Comparison of ENCODE assay signal across 40 cellular contexts in genomic region chr16:13342675-13343074, GRCh38.
"Had no signal": no experiment of that assay in that cellular context is flagged by ENCODE, and none has a peak within 500 bp of the region (broad histone marks: within the 10 kb centered on the region; RNA-seq: fewer than 3 reads in every experiment).

No MANE protein-coding gene starts in this region.

- H3K27me3 ChIP-seq: adrenal gland, ascending aorta, body of pancreas, brain microvascular endothelial cell, breast epithelium, cardiac muscle cell had no signal

- H3K27ac Mint-ChIP-seq: activated naive CD4-positive, alpha-beta T cell treated with anti-CD3 and anti-CD28 coated beads for 36 hours; activated naive CD4-positive, alpha-beta T cell treated with anti-CD3 and anti-CD28 coated beads, Interleukin-2, amount 10 ng/mL, durations not matched to agents 7 days and 5 days; activated naive CD4-positive, alpha-beta T cell treated with anti-CD3 and anti-CD28 coated beads, Interleukin-2, amount 50 U/mL, for 24 hours; activated naive CD4-positive, alpha-beta T cell treated with anti-CD3 and anti-CD28 coated beads, Interleukin-2, amount 50 U/mL, for 72 hours; activated naive CD8-positive, alpha-beta T cell; activated naive CD8-positive, alpha-beta T cell treated with anti-CD3 and anti-CD28 coated beads for 36 hours; activated naive CD8-positive, alpha-beta T cell treated with anti-CD3 and anti-CD28 coated beads, Interleukin-2, amount 10 ng/mL, durations not matched to agents 7 days and 5 days; activated naive CD8-positive, alpha-beta T cell treated with anti-CD3 and anti-CD28 coated beads, Interleukin-2, amount 50 U/mL, for 24 hours; activated T-cell treated with anti-CD3 and anti-CD28 coated beads, Interleukin-2, amount 50 U/mL, for 24 hours; activated T-cell treated with anti-CD3 and anti-CD28 coated beads, Interleukin-2, amount 50 U/mL, for 72 hours; activated T-helper 1 cell treated with anti-CD3 and anti-CD28 coated beads, Interleukin-12 subunit alpha, Interleukin-12 subunit beta, Interleukin-2, Interleukin-4 antibody, amounts not matched to agents 30 ng/mL and 10 ng/mL and 1 ng/mL, durations not matched to agents 14 hours and 24 hours and 36 hours; activated T-helper 17 cell treated with anti-CD3 and anti-CD28 coated beads, Interleukin-2, amount 50 U/mL, for 72 hours; activated T-helper 2 cell treated with anti-CD3 and anti-CD28 coated beads, Interferon-gamma antibody, Interleukin-2, Interleukin-4, amounts not matched to agents 10 μg/mL and 5 μg/mL and 100 μg/mL, durations not matched to agents 14 hours and 24 hours and 36 hours; brain had no signal

- H3K36me3 Mint-ChIP-seq: activated naive CD4-positive, alpha-beta T cell treated with anti-CD3 and anti-CD28 coated beads, Interleukin-2, amount 10 ng/mL, durations not matched to agents 7 days and 5 days; activated naive CD4-positive, alpha-beta T cell treated with anti-CD3 and anti-CD28 coated beads, Interleukin-2, amount 50 U/mL, for 24 hours; activated naive CD4-positive, alpha-beta T cell treated with anti-CD3 and anti-CD28 coated beads, Interleukin-2, amount 50 U/mL, for 72 hours; activated naive CD8-positive, alpha-beta T cell; activated naive CD8-positive, alpha-beta T cell treated with anti-CD3 and anti-CD28 coated beads for 36 hours; activated naive CD8-positive, alpha-beta T cell treated with anti-CD3 and anti-CD28 coated beads, Interleukin-2, amount 10 ng/mL, durations not matched to agents 7 days and 5 days; brain had no signal

- DNase-seq: activated effector memory CD4-positive, alpha-beta T cell treated with anti-CD3 and anti-CD28 coated beads, Interleukin-2, amount 50 U/mL, for 16 hours; activated effector memory CD4-positive, alpha-beta T cell treated with Interleukin-2 at 50 U/mL for 16 hours; activated gamma-delta T cell; activated gamma-delta T cell treated with Interleukin-2 at 50 U/mL for 16 hours; activated naive CD4-positive, alpha-beta T cell; activated naive CD4-positive, alpha-beta T cell treated with anti-CD3 and anti-CD28 coated beads for 36 hours; activated naive CD4-positive, alpha-beta T cell treated with anti-CD3 and anti-CD28 coated beads, Interleukin-2, amount 10 ng/mL, durations not matched to agents 7 days and 5 days; activated naive CD4-positive, alpha-beta T cell treated with anti-CD3 and anti-CD28 coated beads, Interleukin-2, amount 50 U/mL, for 16 hours; activated naive CD4-positive, alpha-beta T cell treated with Interleukin-2 at 50 U/mL for 16 hours; activated naive CD8-positive, alpha-beta T cell treated with anti-CD3 and anti-CD28 coated beads for 36 hours; activated naive CD8-positive, alpha-beta T cell treated with anti-CD3 and anti-CD28 coated beads, Interleukin-2, amount 10 ng/mL, durations not matched to agents 7 days and 5 days; activated naive CD8-positive, alpha-beta T cell treated with anti-CD3 and anti-CD28 coated beads, Interleukin-2, amount 50 U/mL, for 24 hours; activated T-cell treated with anti-CD3 and anti-CD28 coated beads, Interleukin-2, amount 50 U/mL, for 1 hour; activated T-cell treated with anti-CD3 and anti-CD28 coated beads, Interleukin-2, amount 50 U/mL, for 24 hours; activated T-cell treated with anti-CD3 and anti-CD28 coated beads, Interleukin-2, amount 50 U/mL, for 4 hours; activated T-cell treated with anti-CD3 and anti-CD28 coated beads, Interleukin-2, amount 50 U/mL, for 48 hours; activated T-cell treated with anti-CD3 and anti-CD28 coated beads, Interleukin-2, amount 50 U/mL, for 72 hours; adrenal gland; amniotic stem cell; amygdala; anterior cingulate cortex; aorta; body of pancreas; brain microvascular endothelial cell; caudate nucleus; central memory CD4-positive, alpha-beta T cell; cerebellar nuclear complex had no signal

- H3K27ac ChIP-seq: adrenal gland, ascending aorta, body of pancreas, brain microvascular endothelial cell, breast epithelium, cardiac muscle cell had no signal

- H3K27me3 Mint-ChIP-seq: activated naive CD4-positive, alpha-beta T cell treated with anti-CD3 and anti-CD28 coated beads, Interleukin-2, amount 10 ng/mL, durations not matched to agents 7 days and 5 days; activated naive CD8-positive, alpha-beta T cell; activated naive CD8-positive, alpha-beta T cell treated with anti-CD3 and anti-CD28 coated beads for 36 hours; activated naive CD8-positive, alpha-beta T cell treated with anti-CD3 and anti-CD28 coated beads, Interleukin-2, amount 10 ng/mL, durations not matched to agents 7 days and 5 days; activated naive CD8-positive, alpha-beta T cell treated with anti-CD3 and anti-CD28 coated beads, Interleukin-2, amount 50 U/mL, for 24 hours; activated T-cell treated with anti-CD3 and anti-CD28 coated beads, Interleukin-2, amount 50 U/mL, for 24 hours; activated T-helper 17 cell treated with anti-CD3 and anti-CD28 coated beads, Interleukin-2, amount 50 U/mL, for 72 hours; central memory CD8-positive, alpha-beta T cell had no signal

- H3K9me3 Mint-ChIP-seq: activated naive CD4-positive, alpha-beta T cell treated with anti-CD3 and anti-CD28 coated beads, Interleukin-2, amount 10 ng/mL, durations not matched to agents 7 days and 5 days; activated naive CD4-positive, alpha-beta T cell treated with anti-CD3 and anti-CD28 coated beads, Interleukin-2, amount 50 U/mL, for 24 hours; activated naive CD4-positive, alpha-beta T cell treated with anti-CD3 and anti-CD28 coated beads, Interleukin-2, amount 50 U/mL, for 72 hours; activated naive CD8-positive, alpha-beta T cell treated with anti-CD3 and anti-CD28 coated beads, Interleukin-2, amount 10 ng/mL, durations not matched to agents 7 days and 5 days; activated naive CD8-positive, alpha-beta T cell treated with anti-CD3 and anti-CD28 coated beads, Interleukin-2, amount 50 U/mL, for 24 hours; activated T-cell treated with anti-CD3 and anti-CD28 coated beads, Interleukin-2, amount 50 U/mL, for 24 hours; activated T-helper 1 cell treated with anti-CD3 and anti-CD28 coated beads, Interleukin-12 subunit alpha, Interleukin-12 subunit beta, Interleukin-2, Interleukin-4 antibody, amounts not matched to agents 30 ng/mL and 10 ng/mL and 1 ng/mL, durations not matched to agents 14 hours and 24 hours and 36 hours; activated T-helper 2 cell treated with anti-CD3 and anti-CD28 coated beads, Interferon-gamma antibody, Interleukin-2, Interleukin-4, amounts not matched to agents 10 μg/mL and 5 μg/mL and 100 μg/mL, durations not matched to agents 14 hours and 24 hours and 36 hours; brain had no signal

- ATAC-seq: activated naive CD4-positive, alpha-beta T cell treated with anti-CD3 and anti-CD28 coated beads, Interleukin-2, amount 50 U/mL, for 72 hours; activated naive CD8-positive, alpha-beta T cell treated with anti-CD3 and anti-CD28 coated beads, Interleukin-2, amount 50 U/mL, for 24 hours; activated T-cell treated with anti-CD3 and anti-CD28 coated beads, Interleukin-2, amount 50 U/mL, for 4 hours; activated T-cell treated with anti-CD3 and anti-CD28 coated beads, Interleukin-2, amount 50 U/mL, for 72 hours; activated T-helper 17 cell treated with anti-CD3 and anti-CD28 coated beads, Interleukin-2, amount 50 U/mL, for 72 hours; body of pancreas had no signal

- H3K4me1 Mint-ChIP-seq: activated naive CD4-positive, alpha-beta T cell treated with anti-CD3 and anti-CD28 coated beads, Interleukin-2, amount 10 ng/mL, durations not matched to agents 7 days and 5 days; activated naive CD4-positive, alpha-beta T cell treated with anti-CD3 and anti-CD28 coated beads, Interleukin-2, amount 50 U/mL, for 24 hours; activated naive CD8-positive, alpha-beta T cell treated with anti-CD3 and anti-CD28 coated beads for 36 hours; activated naive CD8-positive, alpha-beta T cell treated with anti-CD3 and anti-CD28 coated beads, Interleukin-2, amount 10 ng/mL, durations not matched to agents 7 days and 5 days; activated naive CD8-positive, alpha-beta T cell treated with anti-CD3 and anti-CD28 coated beads, Interleukin-2, amount 50 U/mL, for 24 hours; activated T-helper 17 cell treated with anti-CD3 and anti-CD28 coated beads, Interleukin-2, amount 50 U/mL, for 72 hours; brain; central memory CD8-positive, alpha-beta T cell had no signal

- H3K4me3 Mint-ChIP-seq: activated naive CD4-positive, alpha-beta T cell treated with anti-CD3 and anti-CD28 coated beads for 36 hours; activated naive CD4-positive, alpha-beta T cell treated with anti-CD3 and anti-CD28 coated beads, Interleukin-2, amount 10 ng/mL, durations not matched to agents 7 days and 5 days; activated naive CD4-positive, alpha-beta T cell treated with anti-CD3 and anti-CD28 coated beads, Interleukin-2, amount 50 U/mL, for 24 hours; activated naive CD8-positive, alpha-beta T cell; activated naive CD8-positive, alpha-beta T cell treated with anti-CD3 and anti-CD28 coated beads for 36 hours; activated naive CD8-positive, alpha-beta T cell treated with anti-CD3 and anti-CD28 coated beads, Interleukin-2, amount 10 ng/mL, durations not matched to agents 7 days and 5 days; activated naive CD8-positive, alpha-beta T cell treated with anti-CD3 and anti-CD28 coated beads, Interleukin-2, amount 50 U/mL, for 24 hours; activated T-cell treated with anti-CD3 and anti-CD28 coated beads, Interleukin-2, amount 50 U/mL, for 24 hours; activated T-cell treated with anti-CD3 and anti-CD28 coated beads, Interleukin-2, amount 50 U/mL, for 4 hours; activated T-cell treated with anti-CD3 and anti-CD28 coated beads, Interleukin-2, amount 50 U/mL, for 72 hours; activated T-helper 1 cell treated with anti-CD3 and anti-CD28 coated beads, Interleukin-12 subunit alpha, Interleukin-12 subunit beta, Interleukin-2, Interleukin-4 antibody, amounts not matched to agents 30 ng/mL and 10 ng/mL and 1 ng/mL, durations not matched to agents 14 hours and 24 hours and 36 hours; activated T-helper 17 cell treated with anti-CD3 and anti-CD28 coated beads, Interleukin-2, amount 50 U/mL, for 72 hours; brain; central memory CD8-positive, alpha-beta T cell had no signal

- H3K9me3 ChIP-seq: adrenal gland, ascending aorta, body of pancreas, breast epithelium had no signal

- FAIRE-seq: astrocyte, bronchial epithelial cell had no signal

- H3K4me3 ChIP-seq: adrenal gland, ascending aorta, body of pancreas, breast epithelium, cardiac muscle cell had no signal

- H3K4me1 ChIP-seq: adrenal gland, ascending aorta, body of pancreas, breast epithelium had no signal

- H3K36me3 ChIP-seq: adrenal gland, ascending aorta, brain microvascular endothelial cell, breast epithelium, cardiac muscle cell had no signal
